In genomic region chr2:226800941-226801784, GRCh38 we compare ENCODE assay signal across 8 cellular contexts. TPM values are rescaled to one million over a fixed set of nuclear protein-coding genes. Genes with fewer than 3 reads are reported as not detected.
DNase-seq lines count a peak whose midpoint lies in the region; ATAC-seq and TF ChIP-seq lines count a peak whose summit lies in the region.

No MANE protein-coding gene starts in this region.

- peaks cover 14% of the 10 kb centered on the region for H3K27me3 Mint-ChIP-seq in neural progenitor cell (ENCODE audit: insufficient read depth, low read depth)

- no peaks in the 10 kb centered on the region for H3K36me3 ChIP-seq in neural progenitor cell

- peaks cover 17% of the 10 kb centered on the region for H3K36me3 Mint-ChIP-seq in neural progenitor cell

- H3K79me2 ChIP-seq in neural progenitor cell (ENCODE audit: low read depth): peaks cover 31% of the 10 kb centered on the region

- H3K4me1 ChIP-seq in neural progenitor cell: peaks cover 4% of the 10 kb centered on the region

- H3K4me2 ChIP-seq in neural progenitor cell: peak overlapping the region; percentile 90

- peak overlapping the region; percentile 85 for H3K4me3 Mint-ChIP-seq in neural progenitor cell

- H3K9me3 ChIP-seq in neural progenitor cell (ENCODE audit: low read depth): no peaks in the 10 kb centered on the region

- H3K4me1 Mint-ChIP-seq in neural progenitor cell: peaks cover 30% of the 10 kb centered on the region

- H3K27ac Mint-ChIP-seq in neural progenitor cell: no peak overlapping the region

- H3K27me3 ChIP-seq in neural progenitor cell: no peaks in the 10 kb centered on the region

- peaks cover 7% of the 10 kb centered on the region for H3F3A ChIP-seq in neural progenitor cell (ENCODE audit: low read depth)

- H3K9ac ChIP-seq in neural progenitor cell: no peak overlapping the region

- H3K4me3 ChIP-seq in foreskin fibroblast (ENCODE audit: low read depth in 1 of 2, low read length in 2 of 2) (peak overlapping the region; percentile 63 to 79), neural progenitor cell (peak overlapping the region; percentile 62)

- DNase-seq in C1 segment of cervical spinal cord (lab: John Stamatoyannopoulos, UW) (peak; percentile 63 to 98 (median 88)), OCI-M1 (lab: John Stamatoyannopoulos, UW) (peak; percentile 69), foreskin fibroblast (peak; percentile 82 to 95), neural progenitor cell (ENCODE audit: low spot score) (peak; percentile 91)
- peak; percentile 56 for DNase-seq in activated effector memory CD4-positive, alpha-beta T cell treated with Interleukin-2 at 50 U/mL for 16 hours

- TF ChIP-seq CTCF in foreskin fibroblast (IDR thresholded peaks at IDR 0.05; ENCODE audit: low read depth, low read length) (no peak), neural progenitor cell (IDR thresholded peaks at IDR 0.05) (no peak)

- ATAC-seq in GM19328 (IDR thresholded peaks at IDR 0.05; ENCODE audit: unreplicated experiment): peak; percentile 76
- ATAC-seq in HG03460 (IDR thresholded peaks at IDR 0.05; ENCODE audit: unreplicated experiment): peak; percentile 79

- H4K20me1 ChIP-seq in neural progenitor cell (ENCODE audit: low read depth): peaks cover 1% of the 10 kb centered on the region

- H3K27ac ChIP-seq in neural progenitor cell (no peak overlapping the region), temporal lobe (ENCODE audit: low read depth, low read length) (peak overlapping the region; percentile 82)

- H3K9me3 Mint-ChIP-seq in neural progenitor cell: peaks cover 16% of the 10 kb centered on the region

- peak overlapping the region; percentile 94 for H2AFZ ChIP-seq in neural progenitor cell (replicated peaks)

RNA-seq across cellular contexts. Expression of gene IRS1, which starts 1.5 kb away (rescaled TPM):
- total RNA-seq in neural progenitor cell (ENCODE audit: low replicate concordance): 8.4 and 13.0 TPM in 2 replicates
- 14.3 TPM for total RNA-seq in temporal lobe

RNA-seq across cellular contexts. Expression of gene RHBDD1, which starts 34.7 kb away (rescaled TPM):
- total RNA-seq in neural progenitor cell (ENCODE audit: low replicate concordance) (13.8 and 15.1 TPM in 2 replicates), temporal lobe (14.5 TPM)
